In genomic region chr15:81286626-81287081, GRCh38 we compare ENCODE assay signal across 8 cellular contexts. TPM values are rescaled to one million over a fixed set of nuclear protein-coding genes. Genes with fewer than 3 reads are reported as not detected.
A peak's percentile ranks its signal among the peaks of the same experiment; 100 is the strongest.
DNase-seq lines count a peak whose midpoint lies in the region; ATAC-seq, FAIRE-seq and TF ChIP-seq lines count a peak whose summit lies in the region.
"Not testable (repeated sequence)": the region's sequence is repeated elsewhere in the genome, so short reads cannot be mapped to it uniquely, and the experiment has no call there.

No MANE protein-coding gene starts in this region.

- BruUV-seq in GM12878 (replicated peaks; lab: Mats Ljungman, UMichigan): not testable (repeated sequence)

- peak; percentile 52 for ATAC-seq in HG03378 (IDR thresholded peaks at IDR 0.05; ENCODE audit: unreplicated experiment)
- ATAC-seq in T-cell (replicated peaks in 1 of 4): peak; percentile 95 to 98 (median 97)
- ATAC-seq in activated CD8-positive, alpha-beta memory T cell treated with anti-CD3 and anti-CD28 coated beads, Interleukin-2, amount 10 ng/mL, durations not matched to agents 7 days and 5 days: peak; percentile 87
- ATAC-seq in GM12878: peak; percentile 33
- peak; percentile 71 for ATAC-seq in mucosa of descending colon

- peak overlapping the region; percentile 97 to 98 for H3K27ac Mint-ChIP-seq in T-cell
- peak overlapping the region; percentile 59 for H3K27ac Mint-ChIP-seq in activated CD8-positive, alpha-beta memory T cell treated with anti-CD3 and anti-CD28 coated beads, Interleukin-2, amount 10 ng/mL, durations not matched to agents 7 days and 5 days

- TF ChIP-seq EP300 in GM12878 (IDR thresholded peaks at IDR 0.05; ENCODE audit: borderline replicate concordance in 1 of 2, control insufficient read depth in 1 of 2, low read depth in 2 of 2, low read length in 2 of 2): not testable (repeated sequence)

- not testable (repeated sequence) for H4K20me1 ChIP-seq in GM12878 (ENCODE audit: control insufficient read depth, insufficient read depth)

- H3K36me3 Mint-ChIP-seq in T-cell; activated CD8-positive, alpha-beta memory T cell treated with anti-CD3 and anti-CD28 coated beads, Interleukin-2, amount 10 ng/mL, durations not matched to agents 7 days and 5 days: not testable (repeated sequence)

- peak overlapping the region; percentile 28; the same call in 1 of the 2 replicates for H2AFZ ChIP-seq in GM12878 (ENCODE audit: control insufficient read depth, low read depth, low read length)

- H3K36me3 ChIP-seq in GM12878 (ENCODE audit: control insufficient read depth in 2 of 2, insufficient read depth in 2 of 2, low read length in 1 of 2); mucosa of descending colon (ENCODE audit: low read depth); thymus (ENCODE audit: control insufficient read depth, insufficient read depth): not testable (repeated sequence)

- not testable (repeated sequence) for TF ChIP-seq CTCF in GM20000 (IDR thresholded peaks at IDR 0.05; ENCODE audit: extremely low read depth, missing control alignments); GM12878 (IDR thresholded peaks at IDR 0.05 in 2 of 3, conservative IDR thresholded peaks at IDR 0.05 in 1 of 3; ENCODE audit: control insufficient read depth in 2 of 3, extremely low read depth in 1 of 3, insufficient read depth in 1 of 3, low read depth in 3 of 3, low read length in 3 of 3); mucosa of descending colon (IDR thresholded peaks at IDR 0.05)

- H3K4me1 ChIP-seq in GM12878 (ENCODE audit: control insufficient read depth, insufficient read depth, low read length) (peaks cover 38% of the 10 kb centered on the region), thymus (ENCODE audit: control insufficient read depth, insufficient read depth, low read length) (peaks cover 29% of the 10 kb centered on the region)
- H3K4me1 ChIP-seq in mucosa of descending colon (ENCODE audit: low read depth): not testable (repeated sequence)

- DNase-seq in GDM1 (lab: John Stamatoyannopoulos, UW): peak; percentile 23
- DNase-seq in GM20000 (ENCODE audit: low spot score): peak; percentile 34
- peak in 5 of 34 experiments; percentile 13 to 49 (median 43) for DNase-seq in T-cell
- not testable (repeated sequence) for DNase-seq in activated CD8-positive, alpha-beta memory T cell treated with anti-CD3 and anti-CD28 coated beads, Interleukin-2, amount 10 ng/mL, durations not matched to agents 7 days and 5 days; GM12878 (ENCODE audit: low read depth, low spot score); mucosa of descending colon

- not testable (repeated sequence) for H3K9me3 Mint-ChIP-seq in T-cell; activated CD8-positive, alpha-beta memory T cell treated with anti-CD3 and anti-CD28 coated beads, Interleukin-2, amount 10 ng/mL, durations not matched to agents 7 days and 5 days (ENCODE audit: low read depth)

- not testable (repeated sequence) for TF ChIP-seq RAD21 in GM12878 (IDR thresholded peaks at IDR 0.05; ENCODE audit: insufficient read depth, low read depth, low read length)

- peak overlapping the region; percentile 62 to 72 (median 70) for H3K4me3 Mint-ChIP-seq in T-cell
- peak overlapping the region; percentile 11 for H3K4me3 Mint-ChIP-seq in activated CD8-positive, alpha-beta memory T cell treated with anti-CD3 and anti-CD28 coated beads, Interleukin-2, amount 10 ng/mL, durations not matched to agents 7 days and 5 days

- H3K27ac ChIP-seq in GM12878 (ENCODE audit: control insufficient read depth, insufficient read depth) (peak overlapping the region; percentile 29; the same call in 1 of the 2 replicates), thymus (ENCODE audit: low read depth) (peak overlapping the region; percentile 88)

- H3K4me2 ChIP-seq in GM12878 (ENCODE audit: control insufficient read depth, insufficient read depth): peak overlapping the region; percentile 33; the same call in 1 of the 2 replicates

- RAD21 ChIA-PET in GM12878 (lab: Charles Lee; ENCODE audit: unreplicated experiment): interaction anchor here (1.1 to 2.5 kb wide), 9 partner anchors 9 to 25 kb away, joined by 3 to 13 read pairs (median 4); no protein-coding TSS in a partner anchor

- in situ Hi-C loops in GM12878 (cut with MboI): loop anchor here (10.0 to 25.0 kb wide), 3 partner anchors 758 to 1926 kb away; partner anchors contain the start of genes HDGFL3 and MEX3B

- SMC1A ChIA-PET in GM12878 (lab: Charles Lee; ENCODE audit: uncharacterized antibody, unreplicated experiment): interaction anchor here (1.0 to 3.0 kb wide), 10 partner anchors 8 to 48 kb away, joined by 3 to 24 read pairs (median 4); no protein-coding TSS in a partner anchor

- H3K9me3 ChIP-seq in GM12878 (replicated peaks; ENCODE audit: control insufficient read depth, insufficient read depth, low read length); mucosa of descending colon; thymus (ENCODE audit: control insufficient read depth): not testable (repeated sequence)

- H3K27me3 Mint-ChIP-seq in T-cell; activated CD8-positive, alpha-beta memory T cell treated with anti-CD3 and anti-CD28 coated beads, Interleukin-2, amount 10 ng/mL, durations not matched to agents 7 days and 5 days: not testable (repeated sequence)

- not testable (repeated sequence) for TF ChIP-seq POLR2A in GM12878 (IDR thresholded peaks at IDR 0.05; ENCODE audit: low read depth, low read length)

- H3K27me3 ChIP-seq in GM12878 (replicated peaks in 1 of 2; ENCODE audit: control insufficient read depth in 2 of 2, insufficient read depth in 2 of 2, low read length in 1 of 2); thymus (ENCODE audit: control insufficient read depth, insufficient read depth): not testable (repeated sequence)

- WGBS in GM12878 (ENCODE audit: insufficient coverage, insufficient replicate concordance, low lambda C conversion rate, missing lambda C conversion rate): 12% methylated on average over 2 of the region's 2 CpGs
- WGBS in thymus: 22% methylated on average over 2 of the region's 2 CpGs

- intact Hi-C loops in GM12878 (cut with micrococcal nuclease; ENCODE audit: unreplicated experiment); mucosa of descending colon (cut with DNase I, micrococcal nuclease): not testable (repeated sequence)

- POLR2A ChIA-PET in T-cell (lab: Charles Lee) (interaction anchor here in 1 of 2 donors (1.0 to 1.2 kb wide), 2 partner anchors 15 to 50 kb away, joined by 3 to 4 read pairs; no protein-coding TSS in a partner anchor), GM12878 (lab: Charles Lee) (interaction anchor here (1.0 to 3.0 kb wide), 5 partner anchors 11 to 23 kb away, joined by 4 to 26 read pairs (median 4); no protein-coding TSS in a partner anchor)

- not testable (repeated sequence) for FAIRE-seq in GM12878 (lab: Jason Lieb, UNC)

- peaks cover 80 to 88% (median 82%) of the 10 kb centered on the region in 3 donors for H3K4me1 Mint-ChIP-seq in T-cell
- H3K4me1 Mint-ChIP-seq in activated CD8-positive, alpha-beta memory T cell treated with anti-CD3 and anti-CD28 coated beads, Interleukin-2, amount 10 ng/mL, durations not matched to agents 7 days and 5 days: peaks cover 40% of the 10 kb centered on the region

- not testable (repeated sequence) for H3K4me3 ChIP-seq in GM12878; mucosa of descending colon; thymus (ENCODE audit: low read length)

- not testable (repeated sequence) for H3K79me2 ChIP-seq in GM12878 (ENCODE audit: control insufficient read depth, insufficient read depth, low read length)

- H3K9ac ChIP-seq in GM12878 (ENCODE audit: control insufficient read depth, insufficient read depth, low read length): not testable (repeated sequence)

- CTCF ChIA-PET in T-cell (lab: Charles Lee) (interaction anchor here (0.9 to 2.4 kb wide), 12 partner anchors 10 to 1253 kb away, joined by 3 to 11 read pairs (median 4); partner anchors contain the start of gene RPS17 (in 1 of the 2)), GM12878 (lab: Yijun Ruan, JAX) (interaction anchor here (0.9 to 2.5 kb wide), 11 partner anchors 8 to 287 kb away, joined by 3 to 14 read pairs (median 4); no protein-coding TSS in a partner anchor)
- CTCF ChIA-PET in activated CD8-positive, alpha-beta memory T cell treated with anti-CD3 and anti-CD28 coated beads, Interleukin-2, amount 10 ng/mL, durations not matched to agents 7 days and 5 days (lab: Charles Lee): interaction anchor here (0.9 to 2.6 kb wide), 8 partner anchors 8 to 51 kb away, joined by 3 to 17 read pairs (median 4); partner anchors contain the start of gene STARD5

TF ChIP-seq in GM12878, 131 proteins besides CTCF, POLR2A, EP300 and RAD21 (continues in another document):
- TF ChIP-seq YY1 (IDR thresholded peaks at IDR 0.05; ENCODE audit: low read depth, low read length) (0 out of 2 replicates have a peak, but pooled peaks have one; percentile 35), NFIC (IDR thresholded peaks at IDR 0.05; ENCODE audit: low read depth, low read length) (0 out of 2 replicates have a peak, but pooled peaks have one; percentile 42)

RNA-seq across cellular contexts. Expression of gene STARD5, which starts 37.3 kb away (rescaled TPM):
- total RNA-seq in T-cell: 1 to 10 TPM; 5.8 to 8.5 (median 7.3) TPM
- total RNA-seq in activated CD8-positive, alpha-beta memory T cell treated with anti-CD3 and anti-CD28 coated beads, Interleukin-2, amount 10 ng/mL, durations not matched to agents 7 days and 5 days: 1 to 10 TPM; 4.8 to 5.2 TPM
- total RNA-seq in GM12878 (2013; cell fraction: nucleolus; rRNA removed): 20.1 and 22.0 TPM in 2 replicates
- total RNA-seq in GM12878 (2014; rRNA removed): 6.3 and 6.4 TPM in 2 replicates
- total RNA-seq in GM12878 (2014; rRNA removed; fragmentation: Illumina TruSeq; extraction: Trizol): 4.1 and 4.5 TPM in 2 replicates
- total RNA-seq in GM12878 (2021): 6.0 and 6.1 TPM in 2 replicates
- polyA plus RNA-seq in GM12878 (2011; ENCODE audit: low read depth): 2.0 TPM
- polyA plus RNA-seq in GM12878 (2011; rRNA removed): 7.5 and 9.4 TPM in 2 replicates
- polyA plus RNA-seq in GM12878 (2011; cell fraction: cytosol; rRNA removed): 11.9 and 12.7 TPM in 2 replicates
- polyA plus RNA-seq in GM12878 (2011; cell fraction: nucleus; rRNA removed): 22.7 and 29.4 TPM in 2 replicates
- 3.0 and 4.8 TPM in 2 replicates for polyA plus RNA-seq in GM12878 (2012)
- 5.4 and 6.3 TPM in 2 replicates for polyA plus RNA-seq in GM12878 (2014; fragmentation: Illumina TruSeq; extraction: Trizol)
- 1 to 10 TPM; 2.3 to 3.5 TPM for polyA plus RNA-seq in GM12878 (2014; fragmentation: Nextera tagmentation; extraction: Ambion mirVana)
- polyA plus RNA-seq in GM12878 (2014; rRNA removed): 8.4 and 8.6 TPM in 2 replicates
- polyA plus RNA-seq in GM12878 (2016; fragmentation: Nextera tagmentation; extraction: Ambion mirVana): 1 to 10 TPM; 3.0 to 3.5 TPM
- polyA minus RNA-seq in GM12878 (2011; rRNA and poly(A)+ RNA removed): 11.0 and 11.7 TPM in 2 replicates
- polyA minus RNA-seq in GM12878 (2011; cell fraction: cytosol; rRNA and poly(A)+ RNA removed): 1.9 and 3.1 TPM in 2 replicates
- 13.1 and 19.6 TPM in 2 replicates for polyA minus RNA-seq in GM12878 (2011; cell fraction: nucleus; rRNA and poly(A)+ RNA removed)
- 10 to 100 TPM; 16.6 to 38.9 (median 33.4) TPM for total RNA-seq in mucosa of descending colon
- polyA plus RNA-seq in thymus: 12.0 TPM

Comparison
In these comparisons a context has a peak if more than half of its experiments do, and no peak if none do; other contexts are left out.
1. ATAC-seq: peak in every context shown above with its lines; median percentile 97 in T-cell; 87 in activated CD8-positive, alpha-beta memory T cell treated with anti-CD3 and anti-CD28 coated beads, Interleukin-2, amount 10 ng/mL, durations not matched to agents 7 days and 5 days; 71 in mucosa of descending colon; 52 in HG03378; 33 in GM12878.